ENCODE assay signal across 1 cellular context in genomic region chr2:42443980-42444379, GRCh38.
TF ChIP-seq lines count a peak whose summit lies in the region.

No MANE protein-coding gene starts in this region.

TF ChIP-seq in GM23338, 12 proteins besides CTCF, POLR2A, EP300 and RAD21 (continued from another document):
- no peak for TF ChIP-seq ZNF462 (CRISPR knock-in tag; IDR thresholded peaks at IDR 0.05)
- no peak for TF ChIP-seq ZNF331 (CRISPR knock-in tag; IDR thresholded peaks at IDR 0.05; ENCODE audit: low read depth)
- no peak for TF ChIP-seq ETS1 (IDR thresholded peaks at IDR 0.05)
- TF ChIP-seq CREB1 (CRISPR knock-in tag; IDR thresholded peaks at IDR 0.05; ENCODE audit: low read depth), result no peak
- no peak for TF ChIP-seq EZH2phosphoT487 (IDR thresholded peaks at IDR 0.05; ENCODE audit: unreplicated experiment)
- TF ChIP-seq POLR2AphosphoS5 (IDR thresholded peaks at IDR 0.05; ENCODE audit: low read depth), result no peak
- TF ChIP-seq NANOG (IDR thresholded peaks at IDR 0.05; ENCODE audit: borderline replicate concordance), result no peak
- TF ChIP-seq EZH2 (IDR thresholded peaks at IDR 0.05; ENCODE audit: low read depth, unreplicated experiment), result no peak
